Comparison of ENCODE assay signal across 18 cellular contexts in genomic region chr9:137233143-137233980, GRCh38. TPM values are rescaled to one million over a fixed set of nuclear protein-coding genes. Genes with fewer than 3 reads are reported as not detected.
A peak's percentile ranks its signal among the peaks of the same experiment; 100 is the strongest.
DNase-seq lines count a peak whose midpoint lies in the region.
"Had no signal": no experiment of that assay in that cellular context is flagged by ENCODE, and none has a peak within 500 bp of the region (broad histone marks: within the 10 kb centered on the region; RNA-seq: fewer than 3 reads in every experiment).

No MANE protein-coding gene starts in this region.

- H3K9me3 Mint-ChIP-seq in activated naive CD8-positive, alpha-beta T cell treated with anti-CD3 and anti-CD28 coated beads for 36 hours, result no peaks in the 10 kb centered on the region
- H3K9me3 Mint-ChIP-seq: CD8-positive, alpha-beta memory T cell; GM23338; T-cell had no signal

- H4K8ac ChIP-seq in neuronal stem cell (ENCODE audit: low read depth, low read length), result no peak overlapping the region

- no peaks in the 10 kb centered on the region for H3K36me3 ChIP-seq in neuronal stem cell (replicated peaks in 1 of 2; ENCODE audit: control insufficient read depth in 2 of 2, insufficient read depth in 2 of 2, low read length in 2 of 2)
- H3K36me3 ChIP-seq: BLaER1 treated with 17β-estradiol and CSF1 and Interleukin-3, amounts not matched to agents 10 nM and 100 nM had no signal

- no peak overlapping the region for H3K18ac ChIP-seq in neuronal stem cell (ENCODE audit: low read length)

- no peaks in the 10 kb centered on the region for H3K36me3 Mint-ChIP-seq in activated naive CD8-positive, alpha-beta T cell treated with anti-CD3 and anti-CD28 coated beads for 36 hours
- H3K36me3 Mint-ChIP-seq: CD8-positive, alpha-beta memory T cell; T-cell had no signal

- H3K4me1 Mint-ChIP-seq in activated naive CD8-positive, alpha-beta T cell treated with anti-CD3 and anti-CD28 coated beads for 36 hours, result peaks cover 2% of the 10 kb centered on the region

- H3K4me1 ChIP-seq in neuronal stem cell (ENCODE audit: control insufficient read depth in 2 of 2, insufficient read depth in 1 of 2, low read depth in 1 of 2, low read length in 2 of 2), result peaks cover 11 to 12% of the 10 kb centered on the region in 2 donors

- H3K27me3 ChIP-seq in neuronal stem cell (ENCODE audit: control insufficient read depth in 3 of 3, insufficient read depth in 3 of 3, low read depth in 1 of 3, low read length in 3 of 3), result peaks cover 0 to 7% (median 0%) of the 10 kb centered on the region in 3 experiments
- H3K27me3 ChIP-seq: BLaER1 treated with 17β-estradiol and CSF1 and Interleukin-3, amounts not matched to agents 10 nM and 100 nM had no signal

- H2BK5ac ChIP-seq in neuronal stem cell (ENCODE audit: low read length), result peak overlapping the region; percentile 39

- H3K27ac Mint-ChIP-seq in activated naive CD8-positive, alpha-beta T cell treated with anti-CD3 and anti-CD28 coated beads for 36 hours, result no peak overlapping the region
- H3K27ac Mint-ChIP-seq: GM23338, T-cell had no signal

- H2AK5ac ChIP-seq in neuronal stem cell (ENCODE audit: low read depth, low read length), result peak overlapping the region; percentile 56

- WGBS in neuronal stem cell (ENCODE audit: extremely low coverage in 2 of 2, insufficient read length in 2 of 2, insufficient replicate concordance in 1 of 2), 2 donors, result no CpG with 5 or more reads among the region's 40 CpGs

- peaks cover 6% of the 10 kb centered on the region for H3K79me1 ChIP-seq in neuronal stem cell (ENCODE audit: low read depth, low read length)

- no peak overlapping the region for H3K27ac ChIP-seq in neuronal stem cell (replicated peaks; ENCODE audit: low read length)

- peaks cover 9% of the 10 kb centered on the region for H3K27me3 Mint-ChIP-seq in activated naive CD8-positive, alpha-beta T cell treated with anti-CD3 and anti-CD28 coated beads for 36 hours

- DNase-seq in NCI-H510A treated with DMSO at 0.1 percent for 48 hours (lab: John Stamatoyannopoulos, UW), result peak; percentile 31
- DNase-seq in NCI-H510A (lab: John Stamatoyannopoulos, UW), result no peak
- peak; percentile 37 for DNase-seq in NCI-H69 (lab: John Stamatoyannopoulos, UW)
- DNase-seq in neuronal stem cell (ENCODE audit: low spot score), result no peak
- no peak for DNase-seq in UCSD-AML1 (lab: John Stamatoyannopoulos, UW; ENCODE audit: unreplicated experiment)
- DNase-seq in activated naive CD8-positive, alpha-beta T cell treated with anti-CD3 and anti-CD28 coated beads for 36 hours, result no peak
- DNase-seq: CD8-positive, alpha-beta memory T cell; KG1; NCI-H1092; NCI-H1694; NCI-H2107; NCI-H446; SK-N-SH; T-cell had no signal

- H2BK15ac ChIP-seq in neuronal stem cell (ENCODE audit: low read length), result no peak overlapping the region

- no peak overlapping the region for H3K4me3 Mint-ChIP-seq in activated naive CD8-positive, alpha-beta T cell treated with anti-CD3 and anti-CD28 coated beads for 36 hours
- H3K4me3 Mint-ChIP-seq: CD8-positive, alpha-beta memory T cell; GM23338; T-cell had no signal

- peak overlapping the region; percentile 21 for H3K9ac ChIP-seq in neuronal stem cell (ENCODE audit: low read depth, low read length, poor library complexity)
- H3K9ac ChIP-seq: SK-N-SH had no signal

- no peak overlapping the region for H2AFZ ChIP-seq in neuronal stem cell (ENCODE audit: low read length)
- H2AFZ ChIP-seq: GM23338 had no signal

- no peak overlapping the region for H3K4ac ChIP-seq in neuronal stem cell (ENCODE audit: low read length)

- peak overlapping the region; percentile 85 for H3K23ac ChIP-seq in neuronal stem cell (ENCODE audit: low read depth, low read length, poor library complexity)

- H3K9me3 ChIP-seq in neuronal stem cell (replicated peaks in 1 of 2; ENCODE audit: control insufficient read depth in 2 of 2, insufficient read depth in 1 of 2, low read depth in 1 of 2, low read length in 2 of 2), result no peaks in the 10 kb centered on the region
- H3K9me3 ChIP-seq: A549; BLaER1 treated with 17β-estradiol and CSF1 and Interleukin-3, amounts not matched to agents 10 nM and 100 nM; SK-N-SH had no signal

- no peak overlapping the region for H3K4me3 ChIP-seq in neuronal stem cell (ENCODE audit: low read length in 2 of 2)
- H3K4me3 ChIP-seq: A549, GM23338 had no signal

- no peak overlapping the region for H4K91ac ChIP-seq in neuronal stem cell (ENCODE audit: low read depth, low read length, poor library complexity)

- H2BK12ac ChIP-seq in neuronal stem cell (ENCODE audit: low read length), result peak overlapping the region; percentile 30

- H3K4me2 ChIP-seq in neuronal stem cell (ENCODE audit: insufficient read depth, low read length, poor library complexity, severe bottlenecking), result no peak overlapping the region
- H3K4me2 ChIP-seq: A549, GM23338, SK-N-SH had no signal

- no peak overlapping the region for H3K14ac ChIP-seq in neuronal stem cell (ENCODE audit: low read length)

- H2BK120ac ChIP-seq in neuronal stem cell (ENCODE audit: low read depth, low read length), result no peak overlapping the region

RNA-seq across cellular contexts. Expression of gene SLC34A3, which starts 2.7 kb away (rescaled TPM):
- not detected for polyA plus RNA-seq in neuronal stem cell (2013, experiment 1 of 2)
- not detected for polyA plus RNA-seq in neuronal stem cell (2013, experiment 2 of 2)
- not detected for total RNA-seq in activated naive CD8-positive, alpha-beta T cell treated with anti-CD3 and anti-CD28 coated beads for 36 hours
- total RNA-seq: CD8-positive, alpha-beta memory T cell; GM23338; T-cell had no signal
- polyA plus RNA-seq: CD8-positive, alpha-beta memory T cell; GM23338; SK-N-SH had no signal

RNA-seq across cellular contexts. Expression of gene RNF224, which starts 6.1 kb away (rescaled TPM):
- not detected for polyA plus RNA-seq in neuronal stem cell (2013, experiment 1 of 2)
- polyA plus RNA-seq in neuronal stem cell (2013, experiment 2 of 2), result not detected
- total RNA-seq in activated naive CD8-positive, alpha-beta T cell treated with anti-CD3 and anti-CD28 coated beads for 36 hours, result not detected
- total RNA-seq: CD8-positive, alpha-beta memory T cell; M059J; T-cell had no signal
- polyA plus RNA-seq: CD8-positive, alpha-beta memory T cell; GM23338 had no signal

RNA-seq across cellular contexts. Expression of gene TUBB4B, which starts 7.7 kb away (rescaled TPM):
- polyA plus RNA-seq in neuronal stem cell (2013, experiment 1 of 2), result 358 TPM
- polyA plus RNA-seq in neuronal stem cell (2013, experiment 2 of 2), result 354 TPM
- total RNA-seq in activated naive CD8-positive, alpha-beta T cell treated with anti-CD3 and anti-CD28 coated beads for 36 hours, result 100 to 1,000 TPM; 271 to 274 TPM

RNA-seq across cellular contexts. Expression of gene CYSRT1, which starts 8.4 kb away (rescaled TPM):
- polyA plus RNA-seq in neuronal stem cell (2013, experiment 1 of 2), result 0.66 TPM
- polyA plus RNA-seq in neuronal stem cell (2013, experiment 2 of 2), result 0.61 TPM
- total RNA-seq in activated naive CD8-positive, alpha-beta T cell treated with anti-CD3 and anti-CD28 coated beads for 36 hours, result under 1 TPM; 0.32 to 0.49 TPM

RNA-seq across cellular contexts. Expression of gene RNF208, which starts 11.3 kb away (rescaled TPM):
- polyA plus RNA-seq in neuronal stem cell (2013, experiment 1 of 2), result 6.4 TPM
- 6.5 TPM for polyA plus RNA-seq in neuronal stem cell (2013, experiment 2 of 2)
- total RNA-seq in activated naive CD8-positive, alpha-beta T cell treated with anti-CD3 and anti-CD28 coated beads for 36 hours, result 1 to 10 TPM; 6.0 to 7.1 TPM
- polyA plus RNA-seq: CD8-positive, alpha-beta memory T cell had no signal

Comparison
In these comparisons a context has a peak if more than half of its experiments do, and no peak if none do; other contexts are left out.
1. DNase-seq: peak in NCI-H510A treated with DMSO at 0.1 percent for 48 hours (single experiment) and NCI-H69 (single experiment); none in NCI-H510A (single experiment), neuronal stem cell (single experiment), UCSD-AML1 (single experiment) and activated naive CD8-positive, alpha-beta T cell treated with anti-CD3 and anti-CD28 coated beads for 36 hours (single experiment).